8 cellular contexts compared by ENCODE assay signal in genomic region chr5:149434162-149435014, GRCh38. TPM values are rescaled to one million over a fixed set of nuclear protein-coding genes. Genes with fewer than 3 reads are reported as not detected.
DNase-seq lines count a peak whose midpoint lies in the region; ATAC-seq and TF ChIP-seq lines count a peak whose summit lies in the region.

No MANE protein-coding gene starts in this region.

- DNase-seq in AG04449 (ENCODE audit: low read depth, low spot score) (no peak), GM13977 (ENCODE audit: low spot score) (peak; percentile 78), NCI-H526 (lab: John Stamatoyannopoulos, UW) (peak; percentile 10 to 72), endodermal cell (peak; percentile 93), superior temporal gyrus (ENCODE audit: extremely low spot score) (peak; percentile 77), posterior vena cava (ENCODE audit: low spot score) (no peak)
- DNase-seq in activated CD4-positive, alpha-beta memory T cell treated with anti-CD3 and anti-CD28 coated beads, Interleukin-2, amount 10 ng/mL, durations not matched to agents 7 days and 5 days: peak; percentile 57
- DNase-seq in naive thymus-derived CD4-positive, alpha-beta T cell: peak in 8 of 9 donors; percentile 15 to 55 (median 43)

- POLR2A ChIA-PET in AG04449 (lab: Yijun Ruan, JAX): interaction anchor here (0.7 to 3.6 kb wide), 23 partner anchors 11 to 132 kb away, joined by 3 to 29 read pairs (median 8); partner anchors contain the start of genes CSNK1A1, IL17B and PCYOX1L
- POLR2A ChIA-PET in activated CD4-positive, alpha-beta memory T cell treated with anti-CD3 and anti-CD28 coated beads, Interleukin-2, amount 10 ng/mL, durations not matched to agents 7 days and 5 days (lab: Charles Lee): no interaction called here
- POLR2A ChIA-PET in naive thymus-derived CD4-positive, alpha-beta T cell (lab: Charles Lee): interaction anchor here (1.1 kb wide), 1 partner anchor 66 kb away, joined by 3 read pairs; no protein-coding TSS in a partner anchor

- H3K27me3 ChIP-seq in endodermal cell (ENCODE audit: control insufficient read depth, insufficient read depth, low read length, poor library complexity, severe bottlenecking): no peaks in the 10 kb centered on the region
- H3K27me3 ChIP-seq in naive thymus-derived CD4-positive, alpha-beta T cell (ENCODE audit: control insufficient read depth in 2 of 2, insufficient read depth in 2 of 2, low read length in 2 of 2): no peaks in the 10 kb centered on the region

- in situ Hi-C loops in GM13977 (cut with MboI; ENCODE audit: low pct_unique_long_range_greater_than_20kb, low sequenced_read_pairs, unreplicated experiment): no loop called here

- ATAC-seq in naive thymus-derived CD4-positive, alpha-beta T cell: peak; percentile 58

- H3K4me1 ChIP-seq in endodermal cell (ENCODE audit: control insufficient read depth, insufficient read depth, low read length): no peaks in the 10 kb centered on the region
- peaks cover 0 to 6% of the 10 kb centered on the region in 2 donors for H3K4me1 ChIP-seq in naive thymus-derived CD4-positive, alpha-beta T cell (ENCODE audit: control insufficient read depth in 2 of 2, insufficient read depth in 2 of 2, low read length in 2 of 2)

- H3K9ac ChIP-seq in endodermal cell (ENCODE audit: extremely low read depth, low read length, poor library complexity, severe bottlenecking): no peak overlapping the region

- TF ChIP-seq CTCF in AG04449 (IDR thresholded peaks at IDR 0.05; ENCODE audit: insufficient read depth, low read length, missing control alignments) (peak; percentile 86), GM13977 (IDR thresholded peaks at IDR 0.05; ENCODE audit: extremely low read depth, insufficient read depth, missing control alignments) (peak; percentile 77), endodermal cell (conservative IDR thresholded peaks at IDR 0.05) (peak; percentile 97)

- H3K4me1 Mint-ChIP-seq in activated CD4-positive, alpha-beta memory T cell treated with anti-CD3 and anti-CD28 coated beads, Interleukin-2, amount 10 ng/mL, durations not matched to agents 7 days and 5 days: peaks cover 45% of the 10 kb centered on the region
- H3K4me1 Mint-ChIP-seq in endodermal cell: peaks cover 31% of the 10 kb centered on the region
- peaks cover 0 to 26% (median 8%) of the 10 kb centered on the region in 7 donors for H3K4me1 Mint-ChIP-seq in naive thymus-derived CD4-positive, alpha-beta T cell

- H3K4me3 ChIP-seq in AG04449 (ENCODE audit: low read depth, low read length) (no peak overlapping the region), endodermal cell (ENCODE audit: low read length) (no peak overlapping the region)
- H3K4me3 ChIP-seq in naive thymus-derived CD4-positive, alpha-beta T cell (ENCODE audit: low read length): no peak overlapping the region

- H3K36me3 Mint-ChIP-seq in activated CD4-positive, alpha-beta memory T cell treated with anti-CD3 and anti-CD28 coated beads, Interleukin-2, amount 10 ng/mL, durations not matched to agents 7 days and 5 days (ENCODE audit: low read depth): no peaks in the 10 kb centered on the region
- H3K36me3 Mint-ChIP-seq in endodermal cell (ENCODE audit: low read depth): no peaks in the 10 kb centered on the region
- H3K36me3 Mint-ChIP-seq in naive thymus-derived CD4-positive, alpha-beta T cell: no peaks in the 10 kb centered on the region

- H3K27ac Mint-ChIP-seq in activated CD4-positive, alpha-beta memory T cell treated with anti-CD3 and anti-CD28 coated beads, Interleukin-2, amount 10 ng/mL, durations not matched to agents 7 days and 5 days: no peak overlapping the region
- H3K27ac Mint-ChIP-seq in endodermal cell: no peak overlapping the region
- H3K27ac Mint-ChIP-seq in naive thymus-derived CD4-positive, alpha-beta T cell: no peak overlapping the region

- peaks cover 5% of the 10 kb centered on the region for H3K27me3 Mint-ChIP-seq in activated CD4-positive, alpha-beta memory T cell treated with anti-CD3 and anti-CD28 coated beads, Interleukin-2, amount 10 ng/mL, durations not matched to agents 7 days and 5 days
- H3K27me3 Mint-ChIP-seq in endodermal cell (ENCODE audit: insufficient read depth): no peaks in the 10 kb centered on the region
- no peaks in the 10 kb centered on the region for H3K27me3 Mint-ChIP-seq in naive thymus-derived CD4-positive, alpha-beta T cell

- no peaks in the 10 kb centered on the region for H3K36me3 ChIP-seq in endodermal cell (ENCODE audit: control insufficient read depth, insufficient read depth, low read length)
- H3K36me3 ChIP-seq in naive thymus-derived CD4-positive, alpha-beta T cell (ENCODE audit: control insufficient read depth in 2 of 3, insufficient read depth in 3 of 3, low read length in 3 of 3): no peaks in the 10 kb centered on the region

- H3K9me3 ChIP-seq in endodermal cell (ENCODE audit: control insufficient read depth, low read length): no peaks in the 10 kb centered on the region
- no peaks in the 10 kb centered on the region for H3K9me3 ChIP-seq in naive thymus-derived CD4-positive, alpha-beta T cell (ENCODE audit: control insufficient read depth in 2 of 3, low read length in 3 of 3)

- no peak overlapping the region for H3K4me3 Mint-ChIP-seq in activated CD4-positive, alpha-beta memory T cell treated with anti-CD3 and anti-CD28 coated beads, Interleukin-2, amount 10 ng/mL, durations not matched to agents 7 days and 5 days
- H3K4me3 Mint-ChIP-seq in endodermal cell: no peak overlapping the region
- no peak overlapping the region for H3K4me3 Mint-ChIP-seq in naive thymus-derived CD4-positive, alpha-beta T cell

- WGBS in endodermal cell (ENCODE audit: insufficient coverage in 1 of 2, insufficient read length in 1 of 2), 2 experiments: 59 to 100% methylated on average over 3 to 7 of the region's 7 CpGs

- intact Hi-C loops in naive thymus-derived CD4-positive, alpha-beta T cell (cut with micrococcal nuclease): loop anchor here (1.0 kb wide), 4 partner anchors 52 to 130 kb away; no protein-coding TSS in a partner anchor
- intact Hi-C loops in posterior vena cava (cut with DNase I): loop anchor here (5.0 kb wide), 2 partner anchors 52 to 67 kb away; no protein-coding TSS in a partner anchor

- no peaks in the 10 kb centered on the region for H3K9me3 Mint-ChIP-seq in activated CD4-positive, alpha-beta memory T cell treated with anti-CD3 and anti-CD28 coated beads, Interleukin-2, amount 10 ng/mL, durations not matched to agents 7 days and 5 days
- H3K9me3 Mint-ChIP-seq in endodermal cell: no peaks in the 10 kb centered on the region
- H3K9me3 Mint-ChIP-seq in naive thymus-derived CD4-positive, alpha-beta T cell: no peaks in the 10 kb centered on the region

- H3K27ac ChIP-seq in endodermal cell (ENCODE audit: low read depth, low read length): no peak overlapping the region
- no peak overlapping the region for H3K27ac ChIP-seq in naive thymus-derived CD4-positive, alpha-beta T cell (ENCODE audit: low read depth, low read length)

- CTCF ChIA-PET in AG04449 (lab: Yijun Ruan, JAX): interaction anchor here (0.6 to 35.1 kb wide), 25 partner anchors 8 to 171 kb away, joined by 3 to 737 read pairs (median 5); partner anchors contain the start of genes CSNK1A1, GRPEL2, IL17B and PCYOX1L
- CTCF ChIA-PET in activated CD4-positive, alpha-beta memory T cell treated with anti-CD3 and anti-CD28 coated beads, Interleukin-2, amount 10 ng/mL, durations not matched to agents 7 days and 5 days (lab: Charles Lee): interaction anchor here (0.6 to 5.8 kb wide), 27 partner anchors 11 to 184 kb away, joined by 3 to 39 read pairs (median 4); partner anchors contain the start of genes CSNK1A1 and IL17B
- CTCF ChIA-PET in naive thymus-derived CD4-positive, alpha-beta T cell (lab: Charles Lee): interaction anchor here (0.7 to 4.7 kb wide), 15 partner anchors 9 to 130 kb away, joined by 3 to 23 read pairs (median 4); partner anchors contain the start of gene GRPEL2

RNA-seq across cellular contexts. Expression of gene IL17B, which starts 55.3 kb away (rescaled TPM):
- not detected for total RNA-seq in activated CD4-positive, alpha-beta memory T cell treated with anti-CD3 and anti-CD28 coated beads, Interleukin-2, amount 10 ng/mL, durations not matched to agents 7 days and 5 days
- total RNA-seq in endodermal cell: not detected
- polyA plus RNA-seq in endodermal cell (2013, experiment 1 of 2): not detected
- polyA plus RNA-seq in endodermal cell (2013, experiment 2 of 2): not detected
- not detected for total RNA-seq in naive thymus-derived CD4-positive, alpha-beta T cell
- polyA plus RNA-seq in naive thymus-derived CD4-positive, alpha-beta T cell: not detected
- total RNA-seq in posterior vena cava: 10 to 100 TPM in 1 of 2 donors, 1 to 10 TPM in 1; 8.5 to 15.2 TPM

Comparison
In these comparisons a context has a peak if more than half of its experiments do, and no peak if none do; other contexts are left out.
1. DNase-seq: peak in GM13977 (single experiment), NCI-H526 (2 of 2), activated CD4-positive, alpha-beta memory T cell treated with anti-CD3 and anti-CD28 coated beads, Interleukin-2, amount 10 ng/mL, durations not matched to agents 7 days and 5 days (single experiment), endodermal cell (single experiment), naive thymus-derived CD4-positive, alpha-beta T cell (8 of 9) and superior temporal gyrus (single experiment); none in AG04449 (single experiment) and posterior vena cava (single experiment).
2. RNA of gene IL17B, which starts 55.3 kb away (total RNA-seq): 8.5 to 15.2 TPM in posterior vena cava; not detected in activated CD4-positive, alpha-beta memory T cell treated with anti-CD3 and anti-CD28 coated beads, Interleukin-2, amount 10 ng/mL, durations not matched to agents 7 days and 5 days, not detected in endodermal cell and not detected in naive thymus-derived CD4-positive, alpha-beta T cell; every median in the first group is over 4 times any median in the second.
3. Peak in every context shown above with its lines, with median percentiles within 50 percentile points of each other: CTCF ChIP-seq.